7 cellular contexts compared by ENCODE assay signal in genomic region chr14:105033412-105033900, GRCh38. TPM values are rescaled to one million over a fixed set of nuclear protein-coding genes. Genes with fewer than 3 reads are reported as not detected.
A peak's percentile ranks its signal among the peaks of the same experiment; 100 is the strongest.
DNase-seq lines count a peak whose midpoint lies in the region; ATAC-seq, FAIRE-seq and TF ChIP-seq lines count a peak whose summit lies in the region.
"Not testable (repeated sequence)": the region's sequence is repeated elsewhere in the genome, so short reads cannot be mapped to it uniquely, and the experiment has no call there.

No MANE protein-coding gene starts in this region.

- FAIRE-seq in small intestine (lab: Jason Lieb, UNC) = not testable (repeated sequence)

- H3K9me3 ChIP-seq in ES-I3 (ENCODE audit: control insufficient read depth, insufficient read depth, low read length); iPS-18a (ENCODE audit: control insufficient read depth, low read depth, low read length); naive thymus-derived CD4-positive, alpha-beta T cell (ENCODE audit: control insufficient read depth in 2 of 3, low read length in 3 of 3); small intestine (ENCODE audit: control insufficient read depth, low read depth): not testable (repeated sequence)

- peak overlapping the region; percentile 84 for H3K4me3 Mint-ChIP-seq in activated B cell treated with CpG ODN at 0.5 μM for 24 hours
- peak overlapping the region; percentile 76 to 98 (median 94) for H3K4me3 Mint-ChIP-seq in naive thymus-derived CD4-positive, alpha-beta T cell

- not testable (repeated sequence) for H3K36me3 ChIP-seq in ES-I3 (ENCODE audit: insufficient read depth, low read length); iPS-18a (ENCODE audit: control insufficient read depth, low read depth, low read length); naive thymus-derived CD4-positive, alpha-beta T cell (ENCODE audit: control insufficient read depth in 2 of 3, insufficient read depth in 3 of 3, low read length in 3 of 3); small intestine (ENCODE audit: control insufficient read depth in 2 of 2, insufficient read depth in 2 of 2, low read length in 2 of 2)

- H3K9me3 Mint-ChIP-seq in activated B cell treated with CpG ODN at 0.5 μM for 24 hours; naive thymus-derived CD4-positive, alpha-beta T cell: not testable (repeated sequence)

- peaks cover 34% of the 10 kb centered on the region for H3K27me3 ChIP-seq in iPS-18a (ENCODE audit: control insufficient read depth, insufficient read depth, low read length)
- H3K27me3 ChIP-seq in naive thymus-derived CD4-positive, alpha-beta T cell (ENCODE audit: control insufficient read depth in 2 of 2, insufficient read depth in 2 of 2, low read length in 2 of 2); small intestine (ENCODE audit: control insufficient read depth in 2 of 2, insufficient read depth in 2 of 2, low read length in 2 of 2): not testable (repeated sequence)

- in situ Hi-C loops in astrocyte of the cerebellum (cut with HindIII; ENCODE audit: low sequenced_read_pairs) = not testable (repeated sequence)

- H3K9ac ChIP-seq in ES-I3 (ENCODE audit: low read depth, low read length) = peak overlapping the region; percentile 65; the same call in 1 of the 2 replicates
- not testable (repeated sequence) for H3K9ac ChIP-seq in iPS-18a (ENCODE audit: low read length)

- intact Hi-C loops in activated B cell treated with CpG ODN at 0.5 μM for 24 hours (cut with micrococcal nuclease) = not testable (repeated sequence)
- intact Hi-C loops in naive thymus-derived CD4-positive, alpha-beta T cell (cut with micrococcal nuclease) = loop anchor here in 1 of 2 donors (1.0 kb wide), 1 partner anchor 12 kb away; the partner anchor contains the start of gene CDCA4

- H3K4me3 ChIP-seq in astrocyte of the cerebellum (ENCODE audit: low read depth, low read length) = peak overlapping the region; percentile 36
- peak overlapping the region; percentile 59 for H3K4me3 ChIP-seq in epithelial cell of proximal tubule (ENCODE audit: low read depth, low read length)
- peak overlapping the region; percentile 51 for H3K4me3 ChIP-seq in iPS-18a (ENCODE audit: low read length)
- peak overlapping the region; percentile 50 for H3K4me3 ChIP-seq in naive thymus-derived CD4-positive, alpha-beta T cell (ENCODE audit: low read length)
- peak overlapping the region in 1 of 2 donors; percentile 53 for H3K4me3 ChIP-seq in small intestine (ENCODE audit: low read depth in 1 of 2, low read length in 2 of 2)

- peak overlapping the region; percentile 73 for H3K27ac Mint-ChIP-seq in activated B cell treated with CpG ODN at 0.5 μM for 24 hours
- peak overlapping the region; percentile 65 to 99 (median 94) for H3K27ac Mint-ChIP-seq in naive thymus-derived CD4-positive, alpha-beta T cell

- not testable (repeated sequence) for H3K4me1 ChIP-seq in ES-I3 (ENCODE audit: insufficient read depth, low read length); iPS-18a (ENCODE audit: control insufficient read depth, low read depth, low read length); naive thymus-derived CD4-positive, alpha-beta T cell (ENCODE audit: control insufficient read depth in 2 of 2, insufficient read depth in 2 of 2, low read length in 2 of 2); small intestine (ENCODE audit: control insufficient read depth in 2 of 2, insufficient read depth in 1 of 2, low read depth in 1 of 2, low read length in 1 of 2)

- TF ChIP-seq CTCF in activated B cell treated with CpG ODN at 0.5 μM for 24 hours (IDR thresholded peaks at IDR 0.05); astrocyte of the cerebellum (IDR thresholded peaks at IDR 0.05; ENCODE audit: low read depth, low read length, missing control alignments); epithelial cell of proximal tubule (conservative IDR thresholded peaks at IDR 0.05; ENCODE audit: low read depth, low read length): not testable (repeated sequence)

- POLR2A ChIA-PET in activated B cell treated with CpG ODN at 0.5 μM for 24 hours (lab: Charles Lee) = not testable (repeated sequence)
- POLR2A ChIA-PET in naive thymus-derived CD4-positive, alpha-beta T cell (lab: Charles Lee) = interaction anchor here (1.2 to 2.8 kb wide), 2 partner anchors 13 to 26 kb away, joined by 3 to 11 read pairs; partner anchors contain the start of gene CDCA4

- DNase-seq in activated B cell treated with CpG ODN at 0.5 μM for 24 hours; astrocyte of the cerebellum (ENCODE audit: low read depth); epithelial cell of proximal tubule (ENCODE audit: low read depth): not testable (repeated sequence)
- peak in 2 of 9 donors; percentile 12 to 29 for DNase-seq in naive thymus-derived CD4-positive, alpha-beta T cell
- DNase-seq in small intestine = peak; percentile 27

- H3K36me3 Mint-ChIP-seq in activated B cell treated with CpG ODN at 0.5 μM for 24 hours (ENCODE audit: low read depth); naive thymus-derived CD4-positive, alpha-beta T cell: not testable (repeated sequence)

- H3K4me1 Mint-ChIP-seq in activated B cell treated with CpG ODN at 0.5 μM for 24 hours = peaks cover 15% of the 10 kb centered on the region
- H3K4me1 Mint-ChIP-seq in naive thymus-derived CD4-positive, alpha-beta T cell = peaks cover 9 to 31% (median 23%) of the 10 kb centered on the region in 7 donors

- not testable (repeated sequence) for H3K27ac ChIP-seq in iPS-18a (ENCODE audit: low read length)
- H3K27ac ChIP-seq in naive thymus-derived CD4-positive, alpha-beta T cell (ENCODE audit: low read depth, low read length) = peak overlapping the region; percentile 66
- H3K27ac ChIP-seq in small intestine (ENCODE audit: low read depth in 1 of 2, low read length in 1 of 2) = peak overlapping the region in 1 of 2 donors; percentile 24

- WGBS in small intestine, 3 donors = 4 to 38% (median 6%) methylated on average over 45 of the region's 45 CpGs

- H3K27me3 Mint-ChIP-seq in activated B cell treated with CpG ODN at 0.5 μM for 24 hours; naive thymus-derived CD4-positive, alpha-beta T cell: not testable (repeated sequence)

- CTCF ChIA-PET in activated B cell treated with CpG ODN at 0.5 μM for 24 hours (lab: Charles Lee) = interaction anchor here (0.8 kb wide), 1 partner anchor 13 kb away, joined by 3 read pairs; no protein-coding TSS in a partner anchor
- CTCF ChIA-PET in naive thymus-derived CD4-positive, alpha-beta T cell (lab: Charles Lee) = not testable (repeated sequence)

- ATAC-seq in activated B cell treated with CpG ODN at 0.5 μM for 24 hours (ENCODE audit: low read depth); naive thymus-derived CD4-positive, alpha-beta T cell: not testable (repeated sequence)

RNA-seq across cellular contexts. Expression of gene CDCA4, which starts 12.6 kb away (rescaled TPM):
- total RNA-seq in activated B cell treated with CpG ODN at 0.5 μM for 24 hours = 11.7 and 13.6 TPM in 2 replicates
- total RNA-seq in epithelial cell of proximal tubule = 46.9 and 78.7 TPM in 2 replicates
- total RNA-seq in naive thymus-derived CD4-positive, alpha-beta T cell = 10 to 100 TPM; 12.7 to 47.8 (median 14.0) TPM
- 10 to 100 TPM in 1 of 2 donors, 1 to 10 TPM in 1; 8.0 to 12.1 TPM for polyA plus RNA-seq in naive thymus-derived CD4-positive, alpha-beta T cell
- 10 to 100 TPM in 1 of 3 donors, 1 to 10 TPM in 2; 2.7 to 10.9 (median 2.9) TPM for polyA plus RNA-seq in small intestine

RNA-seq across cellular contexts. Expression of gene GPR132, which starts 31.8 kb away (rescaled TPM):
- total RNA-seq in activated B cell treated with CpG ODN at 0.5 μM for 24 hours (43.4 and 48.5 TPM in 2 replicates), epithelial cell of proximal tubule (0.29 and 0.43 TPM in 2 replicates)
- total RNA-seq in naive thymus-derived CD4-positive, alpha-beta T cell = 10 to 100 TPM; 37.8 to 58.7 (median 45.2) TPM
- 10 to 100 TPM in 1 of 2 donors, 1 to 10 TPM in 1; 9.3 to 40.2 TPM for polyA plus RNA-seq in naive thymus-derived CD4-positive, alpha-beta T cell
- 1 to 10 TPM in 1 of 3 donors, under 1 TPM in 1, not detected in 1; 0.81 to 1.1 TPM for polyA plus RNA-seq in small intestine

RNA-seq across cellular contexts. Expression of gene CLBA1, which starts 47.9 kb away (rescaled TPM):
- total RNA-seq in activated B cell treated with CpG ODN at 0.5 μM for 24 hours = 2.7 and 3.9 TPM in 2 replicates
- 4.5 and 5.0 TPM in 2 replicates for total RNA-seq in epithelial cell of proximal tubule
- 1 to 10 TPM in 4 of 5 experiments, under 1 TPM in 1; 0.51 to 2.1 (median 1.3) TPM for total RNA-seq in naive thymus-derived CD4-positive, alpha-beta T cell
- under 1 TPM; 0.26 to 0.72 TPM for polyA plus RNA-seq in naive thymus-derived CD4-positive, alpha-beta T cell
- polyA plus RNA-seq in small intestine = 1 to 10 TPM in 2 of 3 donors, under 1 TPM in 1; 0.89 to 5.0 (median 1.4) TPM

RNA-seq across cellular contexts. Expression of gene AHNAK2, which starts 55.3 kb away (rescaled TPM):
- total RNA-seq in activated B cell treated with CpG ODN at 0.5 μM for 24 hours (not detected in 2 replicates), epithelial cell of proximal tubule (16.6 and 20.8 TPM in 2 replicates)
- under 1 TPM in 1 of 5 experiments, not detected in 4; 0.02 TPM for total RNA-seq in naive thymus-derived CD4-positive, alpha-beta T cell
- not detected for polyA plus RNA-seq in naive thymus-derived CD4-positive, alpha-beta T cell
- 1 to 10 TPM in 1 of 3 donors, under 1 TPM in 2; under 0.01 to 6.3 (median under 0.01) TPM for polyA plus RNA-seq in small intestine

Comparison
In these comparisons a context has a peak if more than half of its experiments do, and no peak if none do; other contexts are left out.
1. RNA of gene GPR132, which starts 31.8 kb away (total RNA-seq): 43.4 to 48.5 TPM in activated B cell treated with CpG ODN at 0.5 μM for 24 hours and 37.8 to 58.7 TPM in naive thymus-derived CD4-positive, alpha-beta T cell; 0.29 to 0.43 TPM in epithelial cell of proximal tubule; every median in the first group is over 10 times any median in the second.